Comparison of ENCODE assay signal across 25 cellular contexts in genomic region chr1:214075305-214076003, GRCh38.
"Had no signal": no experiment of that assay in that cellular context is flagged by ENCODE, and none has a peak within 500 bp of the region (broad histone marks: within the 10 kb centered on the region; RNA-seq: fewer than 3 reads in every experiment).

No MANE protein-coding gene starts in this region.

- H3K4me3 Mint-ChIP-seq: activated naive CD4-positive, alpha-beta T cell treated with anti-CD3 and anti-CD28 coated beads, Interleukin-2, amount 10 ng/mL, durations not matched to agents 7 days and 5 days; activated T-helper 1 cell treated with anti-CD3 and anti-CD28 coated beads, Interleukin-12 subunit alpha, Interleukin-12 subunit beta, Interleukin-2, Interleukin-4 antibody, amounts not matched to agents 30 ng/mL and 10 ng/mL and 1 ng/mL, durations not matched to agents 14 hours and 24 hours and 36 hours; mesothelial cell of epicardium; naive B cell; stimulated activated effector memory CD8-positive, alpha-beta T cell treated with anti-CD3 and anti-CD28 coated beads, Interleukin-12 subunit alpha, Interleukin-12 subunit beta, amount 100 ng/mL, for 72 hours; stimulated activated naive CD8-positive, alpha-beta T cell treated with anti-CD3 and anti-CD28 coated beads, Interleukin-15, Interleukin-2, amounts not matched to agents 100 ng/mL and 50 ng/mL, for 24 hours had no signal

- H3K36me3 Mint-ChIP-seq: activated naive CD4-positive, alpha-beta T cell treated with anti-CD3 and anti-CD28 coated beads, Interleukin-2, amount 10 ng/mL, durations not matched to agents 7 days and 5 days; mesothelial cell of epicardium; stimulated activated effector memory CD8-positive, alpha-beta T cell treated with anti-CD3 and anti-CD28 coated beads, Interleukin-12 subunit alpha, Interleukin-12 subunit beta, amount 100 ng/mL, for 72 hours had no signal

- DNase-seq: activated CD4-positive, alpha-beta T cell treated with anti-CD3 and anti-CD28 coated beads for 4 hours; activated CD4-positive, alpha-beta T cell treated with anti-CD3 and anti-CD28 coated beads, Interleukin-2, amount 50 U/mL, for 4 hours; activated CD8-positive, alpha-beta memory T cell treated with anti-CD3 and anti-CD28 coated beads for 24 hours; activated effector memory CD4-positive, alpha-beta T cell treated with anti-CD3 and anti-CD28 coated beads, Interleukin-2, amount 50 U/mL, for 16 hours; activated naive CD4-positive, alpha-beta T cell treated with anti-CD3 and anti-CD28 coated beads, Interleukin-2, amount 10 ng/mL, durations not matched to agents 7 days and 5 days; amniotic stem cell; brain microvascular endothelial cell; effector memory CD4-positive, alpha-beta T cell; erythroblast; gastrocnemius medialis; glutamatergic neuron; islet precursor cell; left ventricle myocardium superior; naive B cell; sigmoid colon; small intestine; stimulated activated CD4-positive, alpha-beta T cell treated with anti-CD3 and anti-CD28 coated beads, Interleukin-4, amount 100 ng/mL, for 24 hours; substantia nigra; upper lobe of right lung had no signal

- H3K4me3 ChIP-seq: coronary artery, gastrocnemius medialis, sigmoid colon, upper lobe of right lung had no signal

- H3K27ac Mint-ChIP-seq: activated naive CD4-positive, alpha-beta T cell treated with anti-CD3 and anti-CD28 coated beads, Interleukin-2, amount 10 ng/mL, durations not matched to agents 7 days and 5 days; activated T-helper 1 cell treated with anti-CD3 and anti-CD28 coated beads, Interleukin-12 subunit alpha, Interleukin-12 subunit beta, Interleukin-2, Interleukin-4 antibody, amounts not matched to agents 30 ng/mL and 10 ng/mL and 1 ng/mL, durations not matched to agents 14 hours and 24 hours and 36 hours; mesothelial cell of epicardium; stimulated activated effector memory CD8-positive, alpha-beta T cell treated with anti-CD3 and anti-CD28 coated beads, Interleukin-12 subunit alpha, Interleukin-12 subunit beta, amount 100 ng/mL, for 72 hours; stimulated activated naive CD8-positive, alpha-beta T cell treated with anti-CD3 and anti-CD28 coated beads, Interleukin-15, Interleukin-2, amounts not matched to agents 100 ng/mL and 50 ng/mL, for 24 hours had no signal

- H3K27ac ChIP-seq: brain microvascular endothelial cell, coronary artery, dorsolateral prefrontal cortex, gastrocnemius medialis, sigmoid colon, upper lobe of right lung had no signal

- H3K9me3 ChIP-seq: gastrocnemius medialis, sigmoid colon, upper lobe of right lung had no signal

- H3K27me3 ChIP-seq: brain microvascular endothelial cell, gastrocnemius medialis, sigmoid colon, upper lobe of right lung had no signal

- H3K9me3 Mint-ChIP-seq: activated naive CD4-positive, alpha-beta T cell treated with anti-CD3 and anti-CD28 coated beads, Interleukin-2, amount 10 ng/mL, durations not matched to agents 7 days and 5 days; activated T-helper 1 cell treated with anti-CD3 and anti-CD28 coated beads, Interleukin-12 subunit alpha, Interleukin-12 subunit beta, Interleukin-2, Interleukin-4 antibody, amounts not matched to agents 30 ng/mL and 10 ng/mL and 1 ng/mL, durations not matched to agents 14 hours and 24 hours and 36 hours; mesothelial cell of epicardium; stimulated activated naive CD8-positive, alpha-beta T cell treated with anti-CD3 and anti-CD28 coated beads, Interleukin-15, Interleukin-2, amounts not matched to agents 100 ng/mL and 50 ng/mL, for 24 hours had no signal

- H3K4me1 Mint-ChIP-seq: activated naive CD4-positive, alpha-beta T cell treated with anti-CD3 and anti-CD28 coated beads, Interleukin-2, amount 10 ng/mL, durations not matched to agents 7 days and 5 days; naive B cell; stimulated activated effector memory CD8-positive, alpha-beta T cell treated with anti-CD3 and anti-CD28 coated beads, Interleukin-12 subunit alpha, Interleukin-12 subunit beta, amount 100 ng/mL, for 72 hours had no signal

- H3K36me3 ChIP-seq: brain microvascular endothelial cell, gastrocnemius medialis, sigmoid colon, upper lobe of right lung had no signal

- H3K4me1 ChIP-seq: gastrocnemius medialis, sigmoid colon, upper lobe of right lung had no signal

- ATAC-seq: gastrocnemius medialis; left ventricle myocardium superior; stimulated activated effector memory CD8-positive, alpha-beta T cell treated with anti-CD3 and anti-CD28 coated beads, Interleukin-12 subunit alpha, Interleukin-12 subunit beta, amount 100 ng/mL, for 72 hours; upper lobe of right lung had no signal
